In genomic region chr3:194496217-194496881, GRCh38 we compare ENCODE assay signal across 12 cellular contexts. TPM values are rescaled to one million over a fixed set of nuclear protein-coding genes. Genes with fewer than 3 reads are reported as not detected.
DNase-seq lines count a peak whose midpoint lies in the region; ATAC-seq and TF ChIP-seq lines count a peak whose summit lies in the region.
"Had no signal": no experiment of that assay in that cellular context is flagged by ENCODE, and none has a peak within 500 bp of the region (broad histone marks: within the 10 kb centered on the region; RNA-seq: fewer than 3 reads in every experiment).

No MANE protein-coding gene starts in this region.

- H3K27ac Mint-ChIP-seq in CD4-positive, alpha-beta memory T cell: peak overlapping the region in 6 of 7 donors; percentile 25 to 84 (median 31)
- H3K27ac Mint-ChIP-seq: CD8-positive, alpha-beta T cell had no signal

- TF ChIP-seq CTCF in HEK293 (tag by site-specific recombination; IDR thresholded peaks at IDR 0.05) (no peak), fibroblast of pulmonary artery (IDR thresholded peaks at IDR 0.05; ENCODE audit: low read length, missing control alignments) (no peak)

- peak overlapping the region in 3 of 8 donors; percentile 13 to 31 (median 22) for H3K4me3 Mint-ChIP-seq in CD4-positive, alpha-beta memory T cell
- H3K4me3 Mint-ChIP-seq: CD8-positive, alpha-beta T cell had no signal

- peaks cover 20% of the 10 kb centered on the region for H3K4me1 ChIP-seq in CD4-positive, alpha-beta memory T cell (ENCODE audit: insufficient read depth, low read length)
- 0 out of 2 replicates have a peak, but pooled peaks cover 2% of the 10 kb centered on the region for H3K4me1 ChIP-seq in HEK293 (ENCODE audit: control insufficient read depth, insufficient read depth, low read length)

- POLR2A ChIA-PET in CD4-positive, alpha-beta memory T cell (lab: Charles Lee; ENCODE audit: partially characterized antibody): no interaction called here
- POLR2A ChIA-PET in HEK293 (lab: Yijun Ruan, JAX): no interaction called here

- no peaks in the 10 kb centered on the region for H3K9me3 ChIP-seq in CD4-positive, alpha-beta memory T cell (ENCODE audit: control insufficient read depth in 1 of 2, low read length in 2 of 2)
- H3K9me3 ChIP-seq in HEK293 (ENCODE audit: control insufficient read depth, insufficient read depth, low read depth, low read length): no peaks in the 10 kb centered on the region
- H3K9me3 ChIP-seq: MG63 had no signal

- no peak for DNase-seq in CD4-positive, alpha-beta memory T cell
- DNase-seq in NOMO-1 (lab: John Stamatoyannopoulos, UW; ENCODE audit: unreplicated experiment in 2 of 2) (peak; percentile 73), fibroblast of pulmonary artery (ENCODE audit: low read depth) (peak; percentile 26), NCI-H187 treated with DMSO at 0.1 percent for 48 hours (lab: John Stamatoyannopoulos, UW) (no peak)
- no peak for DNase-seq in activated CD4-positive, alpha-beta T cell treated with anti-CD3 and anti-CD28 coated beads for 1 hour
- DNase-seq in stimulated activated naive CD4-positive, alpha-beta T cell treated with Interleukin-2 at 50 U/mL for 16 hours (lab: John Stamatoyannopoulos, UW): no peak
- DNase-seq: islet precursor cell, MG63, NCI-H82 had no signal

- H3K27ac ChIP-seq in CD4-positive, alpha-beta memory T cell (ENCODE audit: low read depth, low read length): no peak overlapping the region
- H3K27ac ChIP-seq in HEK293 (ENCODE audit: extremely low read depth, low read depth, low read length): no peak overlapping the region

- peaks cover 10 to 28% (median 12%) of the 10 kb centered on the region in 4 donors for H3K4me1 Mint-ChIP-seq in CD4-positive, alpha-beta memory T cell

- ATAC-seq in GM18909 (IDR thresholded peaks at IDR 0.05; ENCODE audit: poor library complexity, unreplicated experiment): no peak
- ATAC-seq: CD8-positive, alpha-beta T cell had no signal

- peaks cover 0 to 7% of the 10 kb centered on the region in 2 donors for H3K36me3 Mint-ChIP-seq in CD4-positive, alpha-beta memory T cell
- H3K36me3 Mint-ChIP-seq: CD8-positive, alpha-beta T cell had no signal

- H3K4me3 ChIP-seq in CD4-positive, alpha-beta memory T cell (ENCODE audit: low read length in 2 of 2): no peak overlapping the region
- H3K4me3 ChIP-seq in HEK293 (ENCODE audit: low read depth, low read length) (no peak overlapping the region), fibroblast of pulmonary artery (replicated peaks; ENCODE audit: low read depth, low read length) (no peak overlapping the region)
- H3K4me3 ChIP-seq: MG63 had no signal

- no peaks in the 10 kb centered on the region for H3K27me3 ChIP-seq in CD4-positive, alpha-beta memory T cell (ENCODE audit: insufficient read depth, low read length)
- H3K27me3 ChIP-seq: MG63 had no signal

- intact Hi-C loops in CD4-positive, alpha-beta memory T cell (cut with micrococcal nuclease): no loop called here

- CTCF ChIA-PET in CD4-positive, alpha-beta memory T cell (lab: Charles Lee; ENCODE audit: partially characterized antibody): interaction anchor here (1.5 kb wide), 1 partner anchor 25 kb away, joined by 3 read pairs; no protein-coding TSS in a partner anchor
- CTCF ChIA-PET in HEK293 (lab: Yijun Ruan, JAX): interaction anchor here (0.6 to 0.7 kb wide), 2 partner anchors 192 to 1596 kb away, joined by 3 read pairs; no protein-coding TSS in a partner anchor

- no peaks in the 10 kb centered on the region for H3K27me3 Mint-ChIP-seq in CD4-positive, alpha-beta memory T cell

- no peaks in the 10 kb centered on the region for H3K9me3 Mint-ChIP-seq in CD4-positive, alpha-beta memory T cell
- H3K9me3 Mint-ChIP-seq: CD8-positive, alpha-beta T cell had no signal

- no peaks in the 10 kb centered on the region for H3K36me3 ChIP-seq in CD4-positive, alpha-beta memory T cell (ENCODE audit: insufficient read depth, low read length)
- H3K36me3 ChIP-seq in HEK293 (ENCODE audit: control insufficient read depth in 2 of 2, insufficient read depth in 1 of 2, low read length in 2 of 2): no peaks in the 10 kb centered on the region
- H3K36me3 ChIP-seq: MG63 had no signal

TF ChIP-seq in HEK293, 187 proteins besides CTCF, POLR2A, EP300 and RAD21:
- TF ChIP-seq ZNF501 (tag by site-specific recombination; IDR thresholded peaks at IDR 0.05) (no peak), ZNF692 (tag by site-specific recombination; IDR thresholded peaks at IDR 0.05) (peak; percentile 40; the same call in 1 of the 2 replicates)

RNA-seq across cellular contexts. Expression of gene ATP13A3, which starts 9.5 kb away (rescaled TPM):
- total RNA-seq in CD4-positive, alpha-beta memory T cell: 10 to 100 TPM; 57.6 to 62.7 TPM
- polyA plus RNA-seq in CD4-positive, alpha-beta memory T cell: 10 to 100 TPM in 1 of 2 donors, 1 to 10 TPM in 1; 6.7 to 14.5 TPM

Comparison
In these comparisons a context has a peak if more than half of its experiments do, and no peak if none do; other contexts are left out.
1. DNase-seq: peak in NOMO-1 (2 of 2) and fibroblast of pulmonary artery (single experiment); none in CD4-positive, alpha-beta memory T cell (0 of 5), activated CD4-positive, alpha-beta T cell treated with anti-CD3 and anti-CD28 coated beads for 1 hour (single experiment), stimulated activated naive CD4-positive, alpha-beta T cell treated with Interleukin-2 at 50 U/mL for 16 hours (single experiment) and NCI-H187 treated with DMSO at 0.1 percent for 48 hours (single experiment).